In genomic region chr11:119057000-119057769, GRCh38 we compare ENCODE assay signal across 7 cellular contexts.
DNase-seq lines count a peak whose midpoint lies in the region; ATAC-seq, FAIRE-seq and TF ChIP-seq lines count a peak whose summit lies in the region.

A gene with protein sequence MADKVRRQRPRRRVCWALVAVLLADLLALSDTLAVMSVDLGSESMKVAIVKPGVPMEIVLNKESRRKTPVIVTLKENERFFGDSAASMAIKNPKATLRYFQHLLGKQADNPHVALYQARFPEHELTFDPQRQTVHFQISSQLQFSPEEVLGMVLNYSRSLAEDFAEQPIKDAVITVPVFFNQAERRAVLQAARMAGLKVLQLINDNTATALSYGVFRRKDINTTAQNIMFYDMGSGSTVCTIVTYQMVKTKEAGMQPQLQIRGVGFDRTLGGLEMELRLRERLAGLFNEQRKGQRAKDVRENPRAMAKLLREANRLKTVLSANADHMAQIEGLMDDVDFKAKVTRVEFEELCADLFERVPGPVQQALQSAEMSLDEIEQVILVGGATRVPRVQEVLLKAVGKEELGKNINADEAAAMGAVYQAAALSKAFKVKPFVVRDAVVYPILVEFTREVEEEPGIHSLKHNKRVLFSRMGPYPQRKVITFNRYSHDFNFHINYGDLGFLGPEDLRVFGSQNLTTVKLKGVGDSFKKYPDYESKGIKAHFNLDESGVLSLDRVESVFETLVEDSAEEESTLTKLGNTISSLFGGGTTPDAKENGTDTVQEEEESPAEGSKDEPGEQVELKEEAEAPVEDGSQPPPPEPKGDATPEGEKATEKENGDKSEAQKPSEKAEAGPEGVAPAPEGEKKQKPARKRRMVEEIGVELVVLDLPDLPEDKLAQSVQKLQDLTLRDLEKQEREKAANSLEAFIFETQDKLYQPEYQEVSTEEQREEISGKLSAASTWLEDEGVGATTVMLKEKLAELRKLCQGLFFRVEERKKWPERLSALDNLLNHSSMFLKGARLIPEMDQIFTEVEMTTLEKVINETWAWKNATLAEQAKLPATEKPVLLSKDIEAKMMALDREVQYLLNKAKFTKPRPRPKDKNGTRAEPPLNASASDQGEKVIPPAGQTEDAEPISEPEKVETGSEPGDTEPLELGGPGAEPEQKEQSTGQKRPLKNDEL (minus strand): TSS chr11:119057205. CDS start chr11:119056160, 1,045 bp downstream.

- FAIRE-seq in GM18507 (lab: Jason Lieb, UNC) = peak; percentile 86

- DNase-seq in GM18507 (ENCODE audit: extremely low spot score, insufficient read length, low read depth) (peak; percentile 97), NCI-H2029 treated with DMSO at 0.1 percent for 48 hours (lab: John Stamatoyannopoulos, UW) (peak; percentile 73), T-helper 9 cell (peak; percentile 98), astrocyte of the hippocampus (ENCODE audit: low read depth, low spot score) (peak; percentile 99), hippocampal formation (lab: John Stamatoyannopoulos, UW) (peak; percentile 93 to 96), retinal pigment epithelial cell (ENCODE audit: low read depth) (peak; percentile 87)

- peak; percentile 92 for ATAC-seq in HG02981 (IDR thresholded peaks at IDR 0.05; ENCODE audit: unreplicated experiment)

- TF ChIP-seq CTCF in retinal pigment epithelial cell (conservative IDR thresholded peaks at IDR 0.05; ENCODE audit: low read depth, low read length) = peak; percentile 32

- H3K4me3 ChIP-seq in retinal pigment epithelial cell (ENCODE audit: low read length) = peak within 1 kb of the TSS; percentile 84

Comparison
In these comparisons a context has a peak if more than half of its experiments do, and no peak if none do; other contexts are left out.
1. Peak in every context shown above with its lines: DNase-seq, ATAC-seq and H3K4me3 ChIP-seq.